In genomic region chr19:45994989-45995714, GRCh38 we compare ENCODE assay signal across 1 cellular context.
TF ChIP-seq lines count a peak whose summit lies in the region.

TSS of gene CCDC61 (plus strand) at chr19:45995467. CDS start at chr19:46003019, 7,552 bp downstream.

TF ChIP-seq in endothelial cell of umbilical vein, 7 proteins besides CTCF, POLR2A, EP300 and RAD21 (continued from another document):
- no peak for TF ChIP-seq EZH2 (IDR thresholded peaks at IDR 0.05; ENCODE audit: borderline replicate concordance, low read depth, low read length, severe bottlenecking)
- TF ChIP-seq MYC (IDR thresholded peaks at IDR 0.05; ENCODE audit: low read depth, low read length): peak; percentile 42
